Comparison of ENCODE assay signal across 18 cellular contexts in genomic region chr2:131480351-131480750, GRCh38. TPM values are rescaled to one million over a fixed set of nuclear protein-coding genes. Genes with fewer than 3 reads are reported as not detected.
"Had no signal": no experiment of that assay in that cellular context is flagged by ENCODE, and none has a peak within 500 bp of the region (broad histone marks: within the 10 kb centered on the region; RNA-seq: fewer than 3 reads in every experiment).

No MANE protein-coding gene starts in this region.

RNA-seq across cellular contexts. Expression of gene TUBA3D, which starts 4.4 kb away (rescaled TPM):
- total RNA-seq: activated B cell treated with CpG ODN at 0.5 μM for 24 hours; activated CD4-positive, alpha-beta memory T cell treated with anti-CD3 and anti-CD28 coated beads for 36 hours; activated CD4-positive, alpha-beta T cell treated with anti-CD3 and anti-CD28 coated beads, Interleukin-2, amount 10 ng/mL, durations not matched to agents 24 days and 14 days; activated CD8-positive, alpha-beta memory T cell treated with anti-CD3 and anti-CD28 coated beads for 36 hours; activated CD8-positive, alpha-beta T cell treated with anti-CD3 and anti-CD28 coated beads for 36 hours; activated naive CD4-positive, alpha-beta T cell treated with anti-CD3 and anti-CD28 coated beads for 36 hours; activated naive CD4-positive, alpha-beta T cell treated with anti-CD3 and anti-CD28 coated beads, Interleukin-2, amount 50 U/mL, for 72 hours; activated naive CD8-positive, alpha-beta T cell treated with anti-CD3 and anti-CD28 coated beads for 36 hours; activated T-cell treated with anti-CD3 and anti-CD28 coated beads, Interleukin-2, amount 50 U/mL, for 4 hours; activated T-cell treated with anti-CD3 and anti-CD28 coated beads, Interleukin-2, amount 50 U/mL, for 72 hours; activated T-helper 1 cell treated with anti-CD3 and anti-CD28 coated beads, Interleukin-12 subunit alpha, Interleukin-12 subunit beta, Interleukin-2, Interleukin-4 antibody, amounts not matched to agents 30 ng/mL and 10 ng/mL and 1 ng/mL, durations not matched to agents 14 hours and 24 hours and 36 hours; activated T-helper 17 cell treated with anti-CD3 and anti-CD28 coated beads, Interleukin-2, amount 50 U/mL, for 72 hours; adrenal gland; aorta; astrocyte; body of pancreas; breast epithelium; cardiac muscle cell had no signal
